24 cellular contexts compared by ENCODE assay signal in the genomic region with DNA sequence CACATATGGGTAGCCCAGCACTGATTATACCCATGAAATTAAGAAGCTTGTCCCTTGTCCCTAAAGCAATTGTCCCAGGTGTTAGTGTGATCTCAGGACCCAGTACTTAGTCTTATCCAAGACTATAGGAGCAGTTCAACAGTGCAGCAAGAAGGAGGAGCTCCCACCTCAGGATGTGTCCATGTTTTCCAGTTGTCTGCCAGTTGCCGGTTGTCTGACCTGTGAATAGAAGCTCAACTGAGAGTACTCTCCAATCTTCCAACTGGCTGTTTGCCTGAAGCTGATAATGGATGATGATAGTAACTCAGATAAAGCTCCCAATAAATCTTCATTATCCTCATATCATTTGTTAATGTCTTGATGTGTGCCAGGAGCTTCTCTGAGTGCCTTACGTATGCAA.
DNase-seq lines count a peak whose midpoint lies in the region; FAIRE-seq and TF ChIP-seq lines count a peak whose summit lies in the region.
"Had no signal": no experiment of that assay in that cellular context is flagged by ENCODE, and none has a peak within 500 bp of the region (broad histone marks: within the 10 kb centered on the region; RNA-seq: fewer than 3 reads in every experiment).

No MANE protein-coding gene starts in this region.

- TF ChIP-seq CTCF in BJ (IDR thresholded peaks at IDR 0.05; ENCODE audit: insufficient read depth, low read depth, low read length) (0 out of 2 replicates have a peak, but pooled peaks have one; percentile 5), brain microvascular endothelial cell (IDR thresholded peaks at IDR 0.05; ENCODE audit: low read depth, low read length, missing control alignments) (peak; percentile 42), GM10248 (IDR thresholded peaks at IDR 0.05; ENCODE audit: control extremely low read depth, extremely low read depth, low read depth, missing control alignments) (no peak)

- in situ Hi-C loops in brain microvascular endothelial cell (cut with HindIII; ENCODE audit: low pct_ligation_motif_present, low sequenced_read_pairs), result no loop called here

- no peak overlapping the region for H3K27ac Mint-ChIP-seq in activated T-cell treated with anti-CD3 and anti-CD28 coated beads, Interleukin-2, amount 50 U/mL, for 24 hours
- H3K27ac Mint-ChIP-seq: activated naive CD4-positive, alpha-beta T cell treated with anti-CD3 and anti-CD28 coated beads, Interleukin-2, amount 10 ng/mL, durations not matched to agents 7 days and 5 days; CD8-positive, alpha-beta T cell; T-helper 17 cell had no signal

- DNase-seq in BJ (ENCODE audit: low read depth), result no peak
- peak; percentile 24 for DNase-seq in M059J (ENCODE audit: low read depth)
- DNase-seq in brain microvascular endothelial cell, result no peak
- peak; percentile 31 for DNase-seq in iPS-NIHi7 (ENCODE audit: extremely low spot score)
- no peak for DNase-seq in H54 (ENCODE audit: insufficient read length, low spot score)
- DNase-seq in caudate nucleus (lab: John Stamatoyannopoulos, UW), result no peak
- DNase-seq in activated T-cell treated with anti-CD3 and anti-CD28 coated beads, Interleukin-2, amount 50 U/mL, for 24 hours, result no peak
- no peak for DNase-seq in GM10248 (ENCODE audit: extremely low spot score)
- DNase-seq: activated CD4-positive, alpha-beta T cell treated with anti-CD3 and anti-CD28 coated beads, Interleukin-2, amount 50 U/mL, for 48 hours; activated naive CD4-positive, alpha-beta T cell treated with anti-CD3 and anti-CD28 coated beads, Interleukin-2, amount 10 ng/mL, durations not matched to agents 7 days and 5 days; activated T-cell treated with anti-CD3 and anti-CD28 coated beads for 4 hours; CD8-positive, alpha-beta T cell; DMS79; left lung; mucosa of descending colon; NCI-H1436; NCI-H2171 treated with DMSO at 0.1 percent for 48 hours; NCI-H774; SIG-M5; T-helper 17 cell; testis had no signal

- peaks cover 27% of the 10 kb centered on the region for H3K27me3 Mint-ChIP-seq in activated T-cell treated with anti-CD3 and anti-CD28 coated beads, Interleukin-2, amount 50 U/mL, for 24 hours

- no peak for FAIRE-seq in H54 (lab: Jason Lieb, UNC)

- TF ChIP-seq POLR2A in H54 (IDR thresholded peaks at IDR 0.05; ENCODE audit: low read depth, low read length), result no peak

- H3K27me3 ChIP-seq in BJ (ENCODE audit: control insufficient read depth, insufficient read depth, low read length) (no peaks in the 10 kb centered on the region), brain microvascular endothelial cell (replicated peaks) (no peaks in the 10 kb centered on the region)
- H3K27me3 ChIP-seq: ascending aorta, testis had no signal

- H3K4me3 Mint-ChIP-seq in activated T-cell treated with anti-CD3 and anti-CD28 coated beads, Interleukin-2, amount 50 U/mL, for 24 hours, result no peak overlapping the region
- H3K4me3 Mint-ChIP-seq: activated naive CD4-positive, alpha-beta T cell treated with anti-CD3 and anti-CD28 coated beads, Interleukin-2, amount 10 ng/mL, durations not matched to agents 7 days and 5 days; CD8-positive, alpha-beta T cell; T-helper 17 cell had no signal

- POLR2A ChIA-PET in BJ (lab: Charles Lee), result no interaction called here
- POLR2A ChIA-PET in GM10248 (lab: Yijun Ruan, JAX), result no interaction called here

- CTCF ChIA-PET in BJ (lab: Yijun Ruan, JAX) (interaction anchor here (0.6 to 1.5 kb wide), 2 partner anchors 10 to 693 kb away, joined by 3 to 5 read pairs; no protein-coding TSS in a partner anchor), GM10248 (lab: Yijun Ruan, JAX) (interaction anchor here (1.1 to 1.5 kb wide), 4 partner anchors 8 to 30 kb away, joined by 4 to 15 read pairs (median 5); no protein-coding TSS in a partner anchor)

- H3K9me3 Mint-ChIP-seq in activated T-cell treated with anti-CD3 and anti-CD28 coated beads, Interleukin-2, amount 50 U/mL, for 24 hours, result no peaks in the 10 kb centered on the region
- H3K9me3 Mint-ChIP-seq: activated naive CD4-positive, alpha-beta T cell treated with anti-CD3 and anti-CD28 coated beads, Interleukin-2, amount 10 ng/mL, durations not matched to agents 7 days and 5 days; CD8-positive, alpha-beta T cell had no signal

- H3K36me3 ChIP-seq in BJ (ENCODE audit: control insufficient read depth, insufficient read depth, low read length), result no peaks in the 10 kb centered on the region
- H3K36me3 ChIP-seq in brain microvascular endothelial cell (replicated peaks), result no peaks in the 10 kb centered on the region
- H3K36me3 ChIP-seq: ascending aorta, left lung had no signal

- H3K36me3 Mint-ChIP-seq in activated T-cell treated with anti-CD3 and anti-CD28 coated beads, Interleukin-2, amount 50 U/mL, for 24 hours (ENCODE audit: low read depth), result no peaks in the 10 kb centered on the region
- H3K36me3 Mint-ChIP-seq: activated naive CD4-positive, alpha-beta T cell treated with anti-CD3 and anti-CD28 coated beads, Interleukin-2, amount 10 ng/mL, durations not matched to agents 7 days and 5 days; CD8-positive, alpha-beta T cell had no signal

- H3K4me3 ChIP-seq in BJ (ENCODE audit: low read depth, low read length) (no peak overlapping the region), brain microvascular endothelial cell (ENCODE audit: low read depth, low read length) (no peak overlapping the region)
- H3K4me3 ChIP-seq: ascending aorta, coronary artery, left lung, mucosa of descending colon, testis had no signal

- H3K4me1 Mint-ChIP-seq in activated T-cell treated with anti-CD3 and anti-CD28 coated beads, Interleukin-2, amount 50 U/mL, for 24 hours (ENCODE audit: low read depth), result no peaks in the 10 kb centered on the region
- H3K4me1 Mint-ChIP-seq: activated naive CD4-positive, alpha-beta T cell treated with anti-CD3 and anti-CD28 coated beads, Interleukin-2, amount 10 ng/mL, durations not matched to agents 7 days and 5 days; T-helper 17 cell had no signal

- H3K27ac ChIP-seq in brain microvascular endothelial cell (no peak overlapping the region), caudate nucleus (ENCODE audit: low read depth, low read length) (no peak overlapping the region)
- H3K27ac ChIP-seq: ascending aorta, coronary artery, epithelial cell of prostate, left lung, testis had no signal

Comparison
In these comparisons a context has a peak if more than half of its experiments do, and no peak if none do; other contexts are left out.
1. DNase-seq: peak in M059J (single experiment) and iPS-NIHi7 (single experiment); none in BJ (single experiment), brain microvascular endothelial cell (single experiment), H54 (single experiment), caudate nucleus (0 of 61), activated T-cell treated with anti-CD3 and anti-CD28 coated beads, Interleukin-2, amount 50 U/mL, for 24 hours (single experiment) and GM10248 (single experiment).